Comparison of ENCODE assay signal across 8 cellular contexts in genomic region chr6:24919404-24919892, GRCh38. TPM values are rescaled to one million over a fixed set of nuclear protein-coding genes. Genes with fewer than 3 reads are reported as not detected.
DNase-seq lines count a peak whose midpoint lies in the region; ATAC-seq lines count a peak whose summit lies in the region.

No MANE protein-coding gene starts in this region.

- peak; percentile 48 for ATAC-seq in GM18861 (IDR thresholded peaks at IDR 0.05; ENCODE audit: unreplicated experiment)
- ATAC-seq in HG02938 (IDR thresholded peaks at IDR 0.05; ENCODE audit: unreplicated experiment) = peak; percentile 63
- ATAC-seq in naive thymus-derived CD8-positive, alpha-beta T cell = peak in 1 of 2 donors; percentile 47
- no peak for ATAC-seq in HG03521 (IDR thresholded peaks at IDR 0.05; ENCODE audit: unreplicated experiment)
- no peak for ATAC-seq in left lobe of liver

- no peaks in the 10 kb centered on the region for H3K9me3 Mint-ChIP-seq in naive thymus-derived CD8-positive, alpha-beta T cell

- peaks cover 55 to 96% (median 92%) of the 10 kb centered on the region in 4 donors for H3K4me1 Mint-ChIP-seq in naive thymus-derived CD8-positive, alpha-beta T cell

- H3K27ac Mint-ChIP-seq in naive thymus-derived CD8-positive, alpha-beta T cell = peak overlapping the region; percentile 84 to 99 (median 92)

- peaks cover 16 to 89% (median 28%) of the 10 kb centered on the region in 3 donors for H3K36me3 Mint-ChIP-seq in naive thymus-derived CD8-positive, alpha-beta T cell

- POLR2A ChIA-PET in naive thymus-derived CD8-positive, alpha-beta T cell (lab: Charles Lee) = interaction anchor here (0.6 to 17.4 kb wide), 13 partner anchors 10 to 87 kb away, joined by 3 to 446 read pairs (median 9); partner anchors contain the start of gene RIPOR2

- DNase-seq in NCI-H748 (lab: John Stamatoyannopoulos, UW; ENCODE audit: unreplicated experiment) (peak; percentile 72), C1 segment of cervical spinal cord (lab: John Stamatoyannopoulos, UW) (no peak), substantia nigra (lab: John Stamatoyannopoulos, UW) (no peak), left lobe of liver (ENCODE audit: low spot score) (no peak)
- no peak for DNase-seq in naive thymus-derived CD8-positive, alpha-beta T cell

- peak overlapping the region; percentile 66 to 91 (median 80) for H3K4me3 Mint-ChIP-seq in naive thymus-derived CD8-positive, alpha-beta T cell

- H3K27ac ChIP-seq in substantia nigra (ENCODE audit: low read depth, low read length, poor library complexity, severe bottlenecking) = no peak overlapping the region

- no peaks in the 10 kb centered on the region for H3K27me3 Mint-ChIP-seq in naive thymus-derived CD8-positive, alpha-beta T cell

RNA-seq across cellular contexts. Expression of gene RIPOR2, which starts 16.3 kb away (rescaled TPM):
- total RNA-seq in naive thymus-derived CD8-positive, alpha-beta T cell = 100 to 1,000 TPM; 511 to 531 TPM
- 100 to 1,000 TPM; 413 to 542 (median 468) TPM for polyA plus RNA-seq in naive thymus-derived CD8-positive, alpha-beta T cell
- 3.0 TPM for total RNA-seq in left lobe of liver

Comparison
In these comparisons a context has a peak if more than half of its experiments do, and no peak if none do; other contexts are left out.
1. ATAC-seq: peak in GM18861 (single experiment) and HG02938 (single experiment); none in HG03521 (single experiment) and left lobe of liver (single experiment).
2. RNA of gene RIPOR2, which starts 16.3 kb away (total RNA-seq): 511 to 531 TPM in naive thymus-derived CD8-positive, alpha-beta T cell; 3.0 TPM in left lobe of liver (single experiment); every median in the first group is over 100 times any median in the second.